In genomic region chr12:106541201-106541600, GRCh38 we compare ENCODE assay signal across 25 cellular contexts. TPM values are rescaled to one million over a fixed set of nuclear protein-coding genes. Genes with fewer than 3 reads are reported as not detected.
DNase-seq lines count a peak whose midpoint lies in the region; ATAC-seq and TF ChIP-seq lines count a peak whose summit lies in the region.
"Had no signal": no experiment of that assay in that cellular context is flagged by ENCODE, and none has a peak within 500 bp of the region (broad histone marks: within the 10 kb centered on the region; RNA-seq: fewer than 3 reads in every experiment).

No MANE protein-coding gene starts in this region.

- intact Hi-C loops in upper lobe of right lung (cut with DNase I) (no loop called here), posterior cingulate gyrus (cut with DNase I) (no loop called here)

- peaks cover 4% of the 10 kb centered on the region; the same call in 1 of the 2 replicates for H3K4me1 Mint-ChIP-seq in WTC11
- H3K4me1 Mint-ChIP-seq: CD14-positive monocyte; CD8-positive, alpha-beta memory T cell had no signal

- H3K27me3 ChIP-seq in H7 (ENCODE audit: control insufficient read depth, insufficient read depth, low read length) (no peaks in the 10 kb centered on the region), HUES48 (ENCODE audit: control insufficient read depth, insufficient read depth, low read length) (no peaks in the 10 kb centered on the region), upper lobe of right lung (no peaks in the 10 kb centered on the region)
- H3K27me3 ChIP-seq: BLaER1 treated with 17β-estradiol and CSF1 and Interleukin-3, amounts not matched to agents 10 nM and 100 nM had no signal

- H3K27ac Mint-ChIP-seq in WTC11, result no peak overlapping the region
- H3K27ac Mint-ChIP-seq: CD14-positive monocyte; CD4-positive, alpha-beta T cell; CD8-positive, alpha-beta memory T cell had no signal

- POLR2A ChIA-PET in WTC11 (lab: Charles Lee), result no interaction called here

- CTCF ChIA-PET in WTC11 (lab: Charles Lee), result no interaction called here

- H3K4me3 ChIP-seq in H7 (ENCODE audit: insufficient read depth, low read depth, low read length) (no peak overlapping the region), HUES48 (ENCODE audit: low read depth, low read length) (no peak overlapping the region), upper lobe of right lung (no peak overlapping the region)
- H3K4me3 ChIP-seq: A549; BLaER1 treated with 17β-estradiol and CSF1 and Interleukin-3, amounts not matched to agents 10 nM and 100 nM; GM23248 had no signal

- peaks cover 7% of the 10 kb centered on the region; the same call in 1 of the 2 replicates for H3K27me3 Mint-ChIP-seq in WTC11 (ENCODE audit: low read depth)

- TF ChIP-seq CTCF in WTC11 (IDR thresholded peaks at IDR 0.05) (no peak), upper lobe of right lung (IDR thresholded peaks at IDR 0.05) (no peak), GM10266 (IDR thresholded peaks at IDR 0.05; ENCODE audit: control insufficient read depth, insufficient read depth, low read depth, missing control alignments) (no peak)

- H3K9me3 ChIP-seq in HUES48 (ENCODE audit: control insufficient read depth, insufficient read depth, low read length), result peaks cover 15% of the 10 kb centered on the region
- no peaks in the 10 kb centered on the region for H3K9me3 ChIP-seq in upper lobe of right lung
- H3K9me3 ChIP-seq: A549, BE2C had no signal

- H3K27ac ChIP-seq in HUES48 (ENCODE audit: low read depth, low read length) (peak overlapping the region; percentile 51), upper lobe of right lung (no peak overlapping the region)
- H3K27ac ChIP-seq: A549; BLaER1 treated with 17β-estradiol and CSF1 and Interleukin-3, amounts not matched to agents 10 nM and 100 nM; GM23248 had no signal

- H3K4me3 Mint-ChIP-seq in WTC11, result no peak overlapping the region
- H3K4me3 Mint-ChIP-seq: CD14-positive monocyte; CD4-positive, alpha-beta T cell; CD8-positive, alpha-beta memory T cell had no signal

- H3K4me1 ChIP-seq in HUES48 (ENCODE audit: control insufficient read depth, insufficient read depth, low read length), result no peaks in the 10 kb centered on the region
- no peaks in the 10 kb centered on the region for H3K4me1 ChIP-seq in upper lobe of right lung
- H3K4me1 ChIP-seq: A549; BE2C; BLaER1 treated with 17β-estradiol and CSF1 and Interleukin-3, amounts not matched to agents 10 nM and 100 nM had no signal

- peaks cover 21% of the 10 kb centered on the region for H3K36me3 Mint-ChIP-seq in WTC11
- H3K36me3 Mint-ChIP-seq: CD14-positive monocyte had no signal

- DNase-seq in H7 (peak; percentile 25), WTC11 (ENCODE audit: low spot score) (no peak), upper lobe of right lung (no peak), GM10266 (ENCODE audit: extremely low spot score) (no peak), posterior cingulate gyrus (no peak)
- DNase-seq: 8988T; ACHN; AML-193; BE2C; Calu3; CD4-positive, alpha-beta T cell; CD8-positive, alpha-beta memory T cell; DMS53; DMS79 treated with DMSO at 0.1 percent for 48 hours; GF-D8; GM23248 had no signal

- no peak overlapping the region for H3K9ac ChIP-seq in HUES48 (ENCODE audit: low read depth, low read length)
- H3K9ac ChIP-seq: BLaER1 treated with 17β-estradiol and CSF1 and Interleukin-3, amounts not matched to agents 10 nM and 100 nM; GM23248 had no signal

- ATAC-seq in WTC11 (peak; percentile 81), upper lobe of right lung (peak; percentile 26), GM21737 (IDR thresholded peaks at IDR 0.05; ENCODE audit: unreplicated experiment) (no peak)
- ATAC-seq: A549, HCT116 had no signal

- H3K36me3 ChIP-seq in H7 (replicated peaks; ENCODE audit: control insufficient read depth, insufficient read depth, low read length) (no peaks in the 10 kb centered on the region), HUES48 (ENCODE audit: control insufficient read depth, insufficient read depth, low read length) (no peaks in the 10 kb centered on the region), upper lobe of right lung (no peaks in the 10 kb centered on the region)
- H3K36me3 ChIP-seq: BE2C; BLaER1 treated with 17β-estradiol and CSF1 and Interleukin-3, amounts not matched to agents 10 nM and 100 nM had no signal

- peaks cover 37% of the 10 kb centered on the region for H3K9me3 Mint-ChIP-seq in WTC11

TF ChIP-seq in WTC11, 78 proteins besides CTCF, POLR2A, EP300 and RAD21 (continues in another document):
- TF ChIP-seq ZNF423 (CRISPR knock-in tag; IDR thresholded peaks at IDR 0.05) (no peak), FOXP1 (CRISPR knock-in tag; IDR thresholded peaks at IDR 0.05; ENCODE audit: borderline replicate concordance) (no peak), SMAD3 (CRISPR knock-in tag; IDR thresholded peaks at IDR 0.05; ENCODE audit: borderline replicate concordance) (no peak), STAT6 (CRISPR knock-in tag; conservative IDR thresholded peaks at IDR 0.05; ENCODE audit: low read depth) (no peak), MYBL2 (CRISPR knock-in tag; IDR thresholded peaks at IDR 0.05) (no peak), ZNF396 (CRISPR knock-in tag; IDR thresholded peaks at IDR 0.05; ENCODE audit: borderline replicate concordance) (no peak), ZMAT4 (CRISPR knock-in tag; IDR thresholded peaks at IDR 0.05) (no peak)
- TF ChIP-seq, protein P1, sequence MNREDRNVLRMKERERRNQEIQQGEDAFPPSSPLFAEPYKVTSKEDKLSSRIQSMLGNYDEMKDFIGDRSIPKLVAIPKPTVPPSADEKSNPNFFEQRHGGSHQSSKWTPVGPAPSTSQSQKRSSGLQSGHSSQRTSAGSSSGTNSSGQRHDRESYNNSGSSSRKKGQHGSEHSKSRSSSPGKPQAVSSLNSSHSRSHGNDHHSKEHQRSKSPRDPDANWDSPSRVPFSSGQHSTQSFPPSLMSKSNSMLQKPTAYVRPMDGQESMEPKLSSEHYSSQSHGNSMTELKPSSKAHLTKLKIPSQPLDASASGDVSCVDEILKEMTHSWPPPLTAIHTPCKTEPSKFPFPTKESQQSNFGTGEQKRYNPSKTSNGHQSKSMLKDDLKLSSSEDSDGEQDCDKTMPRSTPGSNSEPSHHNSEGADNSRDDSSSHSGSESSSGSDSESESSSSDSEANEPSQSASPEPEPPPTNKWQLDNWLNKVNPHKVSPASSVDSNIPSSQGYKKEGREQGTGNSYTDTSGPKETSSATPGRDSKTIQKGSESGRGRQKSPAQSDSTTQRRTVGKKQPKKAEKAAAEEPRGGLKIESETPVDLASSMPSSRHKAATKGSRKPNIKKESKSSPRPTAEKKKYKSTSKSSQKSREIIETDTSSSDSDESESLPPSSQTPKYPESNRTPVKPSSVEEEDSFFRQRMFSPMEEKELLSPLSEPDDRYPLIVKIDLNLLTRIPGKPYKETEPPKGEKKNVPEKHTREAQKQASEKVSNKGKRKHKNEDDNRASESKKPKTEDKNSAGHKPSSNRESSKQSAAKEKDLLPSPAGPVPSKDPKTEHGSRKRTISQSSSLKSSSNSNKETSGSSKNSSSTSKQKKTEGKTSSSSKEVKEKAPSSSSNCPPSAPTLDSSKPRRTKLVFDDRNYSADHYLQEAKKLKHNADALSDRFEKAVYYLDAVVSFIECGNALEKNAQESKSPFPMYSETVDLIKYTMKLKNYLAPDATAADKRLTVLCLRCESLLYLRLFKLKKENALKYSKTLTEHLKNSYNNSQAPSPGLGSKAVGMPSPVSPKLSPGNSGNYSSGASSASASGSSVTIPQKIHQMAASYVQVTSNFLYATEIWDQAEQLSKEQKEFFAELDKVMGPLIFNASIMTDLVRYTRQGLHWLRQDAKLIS (CRISPR knock-in tag; IDR thresholded peaks at IDR 0.05; ENCODE audit: borderline replicate concordance), result no peak
- TF ChIP-seq, protein P2, sequence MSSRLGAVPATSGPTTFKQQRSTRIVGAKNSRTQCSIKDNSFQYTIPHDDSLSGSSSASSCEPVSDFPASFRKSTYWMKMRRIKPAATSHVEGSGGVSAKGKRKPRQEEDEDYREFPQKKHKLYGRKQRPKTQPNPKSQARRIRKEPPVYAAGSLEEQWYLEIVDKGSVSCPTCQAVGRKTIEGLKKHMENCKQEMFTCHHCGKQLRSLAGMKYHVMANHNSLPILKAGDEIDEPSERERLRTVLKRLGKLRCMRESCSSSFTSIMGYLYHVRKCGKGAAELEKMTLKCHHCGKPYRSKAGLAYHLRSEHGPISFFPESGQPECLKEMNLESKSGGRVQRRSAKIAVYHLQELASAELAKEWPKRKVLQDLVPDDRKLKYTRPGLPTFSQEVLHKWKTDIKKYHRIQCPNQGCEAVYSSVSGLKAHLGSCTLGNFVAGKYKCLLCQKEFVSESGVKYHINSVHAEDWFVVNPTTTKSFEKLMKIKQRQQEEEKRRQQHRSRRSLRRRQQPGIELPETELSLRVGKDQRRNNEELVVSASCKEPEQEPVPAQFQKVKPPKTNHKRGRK (CRISPR knock-in tag; IDR thresholded peaks at IDR 0.05; ENCODE audit: borderline replicate concordance), result no peak
- TF ChIP-seq, protein P3, sequence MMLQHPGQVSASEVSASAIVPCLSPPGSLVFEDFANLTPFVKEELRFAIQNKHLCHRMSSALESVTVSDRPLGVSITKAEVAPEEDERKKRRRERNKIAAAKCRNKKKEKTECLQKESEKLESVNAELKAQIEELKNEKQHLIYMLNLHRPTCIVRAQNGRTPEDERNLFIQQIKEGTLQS (CRISPR knock-in tag; conservative IDR thresholded peaks at IDR 0.05), result no peak

RNA-seq across cellular contexts. Expression of gene RFX4, which starts 41.6 kb away (rescaled TPM):
- total RNA-seq in H7 (2014; rRNA removed; shearing (Covaris generic)), result 0.83 and 1.1 TPM in 2 replicates
- total RNA-seq in WTC11 (2021) (0.14 to 0.26 TPM in 2 of 3 replicates, not detected in the other), upper lobe of right lung (not detected)
- total RNA-seq: Calu3; CD4-positive, alpha-beta T cell; CD8-positive, alpha-beta memory T cell; Daoy; G401; GM23248; H4 had no signal
